Comparison of ENCODE assay signal across 18 cellular contexts in the genomic region with DNA sequence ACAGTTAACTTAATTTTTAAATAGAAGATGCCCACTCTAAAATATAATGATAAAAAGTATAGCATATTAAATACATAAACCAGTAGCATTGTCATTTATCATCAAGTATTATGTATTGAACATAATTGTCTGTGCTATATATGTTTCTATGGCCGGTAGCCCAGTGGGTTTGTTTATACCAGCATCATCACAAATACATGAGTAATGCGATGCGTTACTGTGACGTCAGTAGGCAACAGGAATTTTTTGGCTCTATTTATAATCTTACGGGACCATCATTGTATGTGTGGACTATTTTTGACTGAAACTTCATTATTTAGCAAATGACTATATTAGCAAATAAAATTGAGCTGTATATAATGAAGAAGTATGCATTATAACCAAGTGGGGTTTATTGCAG.
"Had no signal": no experiment of that assay in that cellular context is flagged by ENCODE, and none has a peak within 500 bp of the region (broad histone marks: within the 10 kb centered on the region; RNA-seq: fewer than 3 reads in every experiment).

No MANE protein-coding gene starts in this region.

- DNase-seq: dorsolateral prefrontal cortex; effector memory CD4-positive, alpha-beta T cell; foreskin keratinocyte; immature natural killer cell; kidney; naive thymus-derived CD4-positive, alpha-beta T cell; nephron progenitor cell; psoas muscle; stimulated activated CD4-positive, alpha-beta T cell treated with anti-CD3 and anti-CD28 coated beads, Interleukin-2, amount 100 ng/mL, for 24 hours; stimulated activated CD4-positive, alpha-beta T cell treated with anti-CD3 and anti-CD28 coated beads, Interleukin-4, amount 100 ng/mL, for 4 hours; stimulated activated naive B cell treated with anti-CD40 and anti-IgM and Interleukin-4, amounts not matched to agents 10 μg/mL and 1 μg/mL and 100 μg/mL, for 72 hours; stimulated activated naive CD8-positive, alpha-beta T cell treated with anti-CD3 and anti-CD28 coated beads, Interleukin-15, amount 100 ng/mL, for 72 hours; testis had no signal

- H3K27me3 ChIP-seq: dorsolateral prefrontal cortex, foreskin keratinocyte, testis, tibial nerve had no signal

- H2AFZ ChIP-seq: parathyroid adenoma had no signal

- H3K27ac ChIP-seq: coronary artery, dorsolateral prefrontal cortex, foreskin keratinocyte, parathyroid adenoma, psoas muscle, testis, tibial nerve had no signal

- H3K9ac ChIP-seq: parathyroid adenoma had no signal

- H3K27me3 Mint-ChIP-seq: naive thymus-derived CD4-positive, alpha-beta T cell; stimulated activated naive B cell treated with anti-CD40 and anti-IgM and Interleukin-4, amounts not matched to agents 10 μg/mL and 1 μg/mL and 100 μg/mL, for 72 hours; stimulated activated naive CD8-positive, alpha-beta T cell treated with anti-CD3 and anti-CD28 coated beads, Interleukin-15, amount 100 ng/mL, for 72 hours had no signal

- H3K4me1 ChIP-seq: psoas muscle, testis had no signal

- H3K9me3 Mint-ChIP-seq: immature natural killer cell; naive thymus-derived CD4-positive, alpha-beta T cell; stimulated activated naive B cell treated with anti-CD40 and anti-IgM and Interleukin-4, amounts not matched to agents 10 μg/mL and 1 μg/mL and 100 μg/mL, for 72 hours; stimulated activated naive CD8-positive, alpha-beta T cell treated with anti-CD3 and anti-CD28 coated beads, Interleukin-15, amount 100 ng/mL, for 72 hours had no signal

- ATAC-seq: esophagus mucosa; foreskin keratinocyte; naive thymus-derived CD4-positive, alpha-beta T cell; psoas muscle; sciatic nerve; stimulated activated naive B cell treated with anti-CD40 and anti-IgM and Interleukin-4, amounts not matched to agents 10 μg/mL and 1 μg/mL and 100 μg/mL, for 72 hours; stimulated activated naive CD8-positive, alpha-beta T cell treated with anti-CD3 and anti-CD28 coated beads, Interleukin-15, amount 100 ng/mL, for 72 hours had no signal

- H3K27ac Mint-ChIP-seq: immature natural killer cell; naive thymus-derived CD4-positive, alpha-beta T cell; nephron progenitor cell; stimulated activated naive B cell treated with anti-CD40 and anti-IgM and Interleukin-4, amounts not matched to agents 10 μg/mL and 1 μg/mL and 100 μg/mL, for 72 hours; stimulated activated naive CD8-positive, alpha-beta T cell treated with anti-CD3 and anti-CD28 coated beads, Interleukin-15, amount 100 ng/mL, for 72 hours had no signal

- H3K4me3 ChIP-seq: coronary artery, dorsolateral prefrontal cortex, psoas muscle, testis, tibial nerve had no signal

- H3K4me3 Mint-ChIP-seq: immature natural killer cell; naive thymus-derived CD4-positive, alpha-beta T cell; nephron progenitor cell; stimulated activated naive B cell treated with anti-CD40 and anti-IgM and Interleukin-4, amounts not matched to agents 10 μg/mL and 1 μg/mL and 100 μg/mL, for 72 hours; stimulated activated naive CD8-positive, alpha-beta T cell treated with anti-CD3 and anti-CD28 coated beads, Interleukin-15, amount 100 ng/mL, for 72 hours had no signal

- H3K9me3 ChIP-seq: psoas muscle, testis, tibial nerve had no signal
